In the genomic region with DNA sequence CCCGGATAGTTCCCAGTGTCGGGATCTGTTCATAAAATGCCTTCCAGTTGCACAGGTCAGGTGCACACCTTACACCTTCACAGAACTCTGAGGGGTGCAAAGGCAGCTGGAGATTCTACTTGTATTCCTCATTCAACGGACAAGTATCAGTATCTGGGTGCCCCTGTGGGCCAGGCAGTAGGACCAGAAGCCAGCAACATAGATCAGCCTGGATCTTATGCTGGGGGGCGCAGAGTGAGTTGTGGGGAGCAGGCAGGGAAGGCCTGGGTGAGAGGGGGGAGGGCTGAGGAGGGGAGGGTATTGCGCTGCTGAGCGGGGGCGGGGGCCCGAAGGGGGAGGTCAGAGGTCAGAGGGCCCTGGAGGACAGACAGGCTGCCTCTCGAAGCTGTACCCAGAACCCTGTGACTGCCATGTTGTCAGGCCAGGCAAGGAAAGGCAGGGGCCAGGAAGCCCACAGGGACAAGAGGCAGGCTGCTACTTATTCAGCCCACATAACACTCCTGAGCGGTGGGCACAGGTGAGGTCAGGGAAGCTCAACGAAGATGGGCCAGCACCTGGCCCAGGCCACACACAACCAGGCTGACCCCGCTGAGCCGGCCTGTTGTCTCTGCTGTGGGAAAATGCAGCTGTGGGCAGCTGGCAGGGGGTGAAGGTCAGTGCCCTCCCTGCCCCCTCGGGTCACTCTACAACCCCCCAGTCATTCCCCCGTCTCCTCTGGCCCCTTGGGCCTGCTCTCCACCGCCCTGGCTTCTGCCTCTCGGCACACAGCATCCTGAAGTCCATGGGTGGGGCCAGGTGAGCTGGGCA, we compare ENCODE assay signal across 10 cellular contexts. TPM values are rescaled to one million over a fixed set of nuclear protein-coding genes. Genes with fewer than 3 reads are reported as not detected.
DNase-seq lines count a peak whose midpoint lies in the region; ATAC-seq and TF ChIP-seq lines count a peak whose summit lies in the region.
"Had no signal": no experiment of that assay in that cellular context is flagged by ENCODE, and none has a peak within 500 bp of the region (broad histone marks: within the 10 kb centered on the region; RNA-seq: fewer than 3 reads in every experiment).

No MANE protein-coding gene starts in this region.

- H3K27me3 Mint-ChIP-seq in Calu3 (ENCODE audit: unreplicated experiment): peaks cover 60% of the 10 kb centered on the region
- no peaks in the 10 kb centered on the region for H3K27me3 Mint-ChIP-seq in central memory CD8-positive, alpha-beta T cell
- peaks cover 11% of the 10 kb centered on the region for H3K27me3 Mint-ChIP-seq in osteocyte (ENCODE audit: unreplicated experiment)

- H3K27ac Mint-ChIP-seq in Calu3 (ENCODE audit: unreplicated experiment) (peak overlapping the region; percentile 68), osteocyte (ENCODE audit: unreplicated experiment) (no peak overlapping the region)
- H3K27ac Mint-ChIP-seq in central memory CD8-positive, alpha-beta T cell (ENCODE audit: low read depth): peak overlapping the region; percentile 71

- peak overlapping the region; percentile 80 for H3K4me3 ChIP-seq in Karpas-422 (ENCODE audit: low read length)

- no peaks in the 10 kb centered on the region for H3K27me3 ChIP-seq in Karpas-422 (ENCODE audit: low read length)

- DNase-seq in Calu3 (no peak), Karpas-422 (no peak), osteocyte (ENCODE audit: extremely low spot score, unreplicated experiment) (no peak), HCEC 1CT (no peak), GM10266 (ENCODE audit: extremely low spot score) (no peak), NOMO-1 treated with dmso at 0.1 percent for 144 hours (lab: John Stamatoyannopoulos, UW; ENCODE audit: unreplicated experiment) (no peak)
- DNase-seq in central memory CD8-positive, alpha-beta T cell (ENCODE audit: low spot score in 2 of 2): no peak
- DNase-seq: NCI-H345, T1000 had no signal

- peak overlapping the region; percentile 99 for H3K9ac ChIP-seq in Karpas-422 (ENCODE audit: low read length)

- H3K4me2 ChIP-seq in Karpas-422 (ENCODE audit: low read depth, low read length, poor library complexity, severe bottlenecking): peak overlapping the region; percentile 73

- intact Hi-C loops in Calu3 (cut with micrococcal nuclease; ENCODE audit: unreplicated experiment): loop anchor here (5.0 kb wide), 1 partner anchor 41 kb away; no protein-coding TSS in a partner anchor

- H3K4me1 Mint-ChIP-seq in Calu3 (ENCODE audit: low read depth, unreplicated experiment) (peaks cover 32% of the 10 kb centered on the region), osteocyte (ENCODE audit: unreplicated experiment) (peaks cover 35% of the 10 kb centered on the region)
- peaks cover 53% of the 10 kb centered on the region for H3K4me1 Mint-ChIP-seq in central memory CD8-positive, alpha-beta T cell

- CTCF ChIA-PET in Calu3 (lab: Charles Lee): no interaction called here

- H3K79me2 ChIP-seq in Karpas-422 (ENCODE audit: low read length): peaks cover 21% of the 10 kb centered on the region

- peak overlapping the region; percentile 92 for H3K27ac ChIP-seq in Karpas-422 (ENCODE audit: low read length)

- H3K9me3 Mint-ChIP-seq in Calu3 (ENCODE audit: low read depth, unreplicated experiment) (no peaks in the 10 kb centered on the region), osteocyte (ENCODE audit: unreplicated experiment) (no peaks in the 10 kb centered on the region)
- no peaks in the 10 kb centered on the region for H3K9me3 Mint-ChIP-seq in central memory CD8-positive, alpha-beta T cell

- H3K36me3 Mint-ChIP-seq in Calu3 (ENCODE audit: insufficient read depth, unreplicated experiment): peaks cover 41% of the 10 kb centered on the region
- peaks cover 10% of the 10 kb centered on the region for H3K36me3 Mint-ChIP-seq in central memory CD8-positive, alpha-beta T cell (ENCODE audit: insufficient read depth)
- H3K36me3 Mint-ChIP-seq in osteocyte (ENCODE audit: unreplicated experiment): no peaks in the 10 kb centered on the region

- ATAC-seq in central memory CD8-positive, alpha-beta T cell (replicated peaks; ENCODE audit: extremely low read depth, poor library complexity, severe bottlenecking): no peak
- ATAC-seq in GM21619 (IDR thresholded peaks at IDR 0.05; ENCODE audit: unreplicated experiment): no peak

- no peaks in the 10 kb centered on the region; the same call in 1 of the 2 replicates for H4K20me1 ChIP-seq in Karpas-422 (ENCODE audit: insufficient read depth, low read depth, low read length)

- peak overlapping the region; percentile 48 for H3K4me3 Mint-ChIP-seq in Calu3 (ENCODE audit: low read depth, unreplicated experiment)
- peak overlapping the region; percentile 78 for H3K4me3 Mint-ChIP-seq in central memory CD8-positive, alpha-beta T cell
- peak overlapping the region; percentile 70 for H3K4me3 Mint-ChIP-seq in osteocyte (ENCODE audit: unreplicated experiment)

- no TSS peak for BruUV-seq in Calu3 (replicated peaks; lab: Mats Ljungman, UMichigan)

- no peaks in the 10 kb centered on the region for H3K9me3 ChIP-seq in Karpas-422 (ENCODE audit: low read length)

- H3K9me2 ChIP-seq in Karpas-422 (replicated peaks; ENCODE audit: insufficient read depth, low read length): no peaks in the 10 kb centered on the region

- peaks cover 50% of the 10 kb centered on the region for H3K4me1 ChIP-seq in Karpas-422 (ENCODE audit: low read length)

- H2AFZ ChIP-seq in Karpas-422 (ENCODE audit: low read length): no peak overlapping the region

- peaks cover 6% of the 10 kb centered on the region; the same call in 1 of the 2 replicates for H3K36me3 ChIP-seq in Karpas-422 (ENCODE audit: insufficient read depth, low read length)

- TF ChIP-seq CTCF in Calu3 (IDR thresholded peaks at IDR 0.05; ENCODE audit: unreplicated experiment) (no peak), osteocyte (IDR thresholded peaks at IDR 0.05) (no peak), GM10266 (IDR thresholded peaks at IDR 0.05; ENCODE audit: control insufficient read depth, insufficient read depth, low read depth, missing control alignments) (no peak)

RNA-seq across cellular contexts. Expression of gene OPRL1, which starts 1.1 kb away (rescaled TPM):
- 0.17 and 0.33 TPM in 2 replicates for total RNA-seq in Calu3 (2022)
- 34.0 and 60.6 TPM in 2 replicates for total RNA-seq in Karpas-422 (2014; rRNA removed; shearing (Covaris generic); ENCODE audit: low replicate concordance)
- total RNA-seq in osteocyte: 1.6 and 2.1 TPM in 2 replicates

RNA-seq across cellular contexts. Expression of gene RGS19, which starts 1.7 kb away (rescaled TPM):
- total RNA-seq in Calu3 (2022) (17.2 and 17.8 TPM in 2 replicates), osteocyte (8.0 and 10.0 TPM in 2 replicates)
- total RNA-seq in Karpas-422 (2014; rRNA removed; shearing (Covaris generic); ENCODE audit: low replicate concordance): 172 and 272 TPM in 2 replicates

RNA-seq across cellular contexts. Expression of gene LKAAEAR1, which starts 3.2 kb away (rescaled TPM):
- total RNA-seq in Calu3 (2022) (not detected in 2 replicates), osteocyte (not detected in 2 replicates)
- not detected in 2 replicates for total RNA-seq in Karpas-422 (2014; rRNA removed; shearing (Covaris generic); ENCODE audit: low replicate concordance)

RNA-seq across cellular contexts. Expression of gene TCEA2, which starts 18.0 kb away (rescaled TPM):
- total RNA-seq in Calu3 (2022) (39.9 and 43.7 TPM in 2 replicates), osteocyte (67.3 and 73.1 TPM in 2 replicates)
- 124 and 197 TPM in 2 replicates for total RNA-seq in Karpas-422 (2014; rRNA removed; shearing (Covaris generic); ENCODE audit: low replicate concordance)

RNA-seq across cellular contexts. Expression of gene NPBWR2, which starts 26.3 kb away (rescaled TPM):
- total RNA-seq in Calu3 (2022): not detected in 2 replicates
- total RNA-seq in Karpas-422 (2014; rRNA removed; shearing (Covaris generic); ENCODE audit: low replicate concordance): 0.22 TPM in 1 of 2 replicates, not detected in the other
- total RNA-seq in osteocyte: not detected in 2 replicates

Comparison
In these comparisons a context has a peak if more than half of its experiments do, and no peak if none do; other contexts are left out.
1. RNA of gene OPRL1, which starts 1.1 kb away (total RNA-seq): 34.0 to 60.6 TPM in Karpas-422; 1.6 to 2.1 TPM in osteocyte and 0.17 to 0.33 TPM in Calu3; every median in the first group is over 10 times any median in the second.
2. Peak in every context shown above with its lines, with median percentiles within 50 percentile points of each other: H3K4me3 Mint-ChIP-seq.